In genomic region chr17:59620518-59621259, GRCh38 we compare ENCODE assay signal across 8 cellular contexts. TPM values are rescaled to one million over a fixed set of nuclear protein-coding genes. Genes with fewer than 3 reads are reported as not detected.
DNase-seq lines count a peak whose midpoint lies in the region; ATAC-seq and TF ChIP-seq lines count a peak whose summit lies in the region.

No MANE protein-coding gene starts in this region.

- H3K36me3 ChIP-seq in SJSA1 (peaks cover 48% of the 10 kb centered on the region), cardiac muscle cell (no peaks in the 10 kb centered on the region), vagina (no peaks in the 10 kb centered on the region)

- H3K27me3 Mint-ChIP-seq in CD4-positive, alpha-beta T cell: no peaks in the 10 kb centered on the region

- peaks cover 71% of the 10 kb centered on the region for H3K4me1 Mint-ChIP-seq in CD4-positive, alpha-beta T cell (ENCODE audit: low read depth)

- TF ChIP-seq CTCF in CD4-positive, alpha-beta T cell (IDR thresholded peaks at IDR 0.05): no peak
- no peak for TF ChIP-seq CTCF in cardiac muscle cell (IDR thresholded peaks at IDR 0.05; ENCODE audit: low read depth, low read length)
- TF ChIP-seq CTCF in vagina (IDR thresholded peaks at IDR 0.05): no peak

- peak overlapping the region; percentile 95 for H3K27ac ChIP-seq in CD4-positive, alpha-beta T cell (ENCODE audit: low read depth, low read length)
- peak overlapping the region; percentile 99 for H3K27ac ChIP-seq in SJSA1
- H3K27ac ChIP-seq in cardiac muscle cell: peak overlapping the region; percentile 99
- peak overlapping the region; percentile 98 for H3K27ac ChIP-seq in vagina

- peaks cover 36% of the 10 kb centered on the region for H3K36me3 Mint-ChIP-seq in CD4-positive, alpha-beta T cell (ENCODE audit: low read depth)

- no peaks in the 10 kb centered on the region for H3K9me3 Mint-ChIP-seq in CD4-positive, alpha-beta T cell

- intact Hi-C loops in CD4-positive, alpha-beta T cell (cut with DNase I, micrococcal nuclease): loop anchor here in 1 of 2 experiments (5.0 to 10.0 kb wide), 3 partner anchors 87 to 1106 kb away; partner anchors contain the start of genes MTMR4, PTRH2, TRIM37 and VMP1
- intact Hi-C loops in vagina (cut with DNase I): no loop called here

- POLR2A ChIA-PET in CD4-positive, alpha-beta T cell (lab: Charles Lee): interaction anchor here (0.6 to 3.7 kb wide), 11 partner anchors 8 to 272 kb away, joined by 3 to 40 read pairs (median 5); partner anchors contain the start of genes DHX40, PTRH2, RPS6KB1 and TUBD1

- peaks cover 41% of the 10 kb centered on the region for H3K4me1 ChIP-seq in SJSA1 (replicated peaks)
- peaks cover 34% of the 10 kb centered on the region for H3K4me1 ChIP-seq in cardiac muscle cell (ENCODE audit: low read depth)
- peaks cover 66% of the 10 kb centered on the region for H3K4me1 ChIP-seq in vagina

- H3K4me3 ChIP-seq in SJSA1 (peak overlapping the region; percentile 75), cardiac muscle cell (peak overlapping the region; percentile 89), vagina (peak overlapping the region; percentile 97 to 98)

- H3K27ac Mint-ChIP-seq in CD4-positive, alpha-beta T cell: peak overlapping the region; percentile 98

- H3K4me3 Mint-ChIP-seq in CD4-positive, alpha-beta T cell: peak overlapping the region; percentile 97

- TF ChIP-seq POLR2A in vagina (IDR thresholded peaks at IDR 0.05): no peak

- no peaks in the 10 kb centered on the region for H3K27me3 ChIP-seq in CD4-positive, alpha-beta T cell (ENCODE audit: control insufficient read depth, insufficient read depth, low read length)
- H3K27me3 ChIP-seq in SJSA1 (replicated peaks) (no peaks in the 10 kb centered on the region), cardiac muscle cell (no peaks in the 10 kb centered on the region), vagina (no peaks in the 10 kb centered on the region)

- peak; percentile 5 for ATAC-seq in CD4-positive, alpha-beta T cell (ENCODE audit: poor library complexity)
- no peak for ATAC-seq in GM18868 (IDR thresholded peaks at IDR 0.05; ENCODE audit: unreplicated experiment)

- peak in 9 of 10 experiments; percentile 12 to 42 (median 30) for DNase-seq in CD4-positive, alpha-beta T cell
- DNase-seq in HT1080 (ENCODE audit: low read depth): peak; percentile 13
- peak; percentile 40 to 60 for DNase-seq in SJSA1 (ENCODE audit: low read depth in 1 of 2, low spot score in 2 of 2)
- peak; percentile 38 for DNase-seq in activated naive CD4-positive, alpha-beta T cell treated with anti-CD3 and anti-CD28 coated beads, Interleukin-2, amount 50 U/mL, for 16 hours
- DNase-seq in cardiac muscle cell (ENCODE audit: low read depth in 1 of 2, low spot score in 1 of 2): peak; percentile 44 to 57
- peak; percentile 58 for DNase-seq in pons (ENCODE audit: low spot score)
- DNase-seq in vagina (ENCODE audit: extremely low spot score in 2 of 2): no peak

- H3K9me3 ChIP-seq in CD4-positive, alpha-beta T cell (ENCODE audit: control insufficient read depth, low read length): no peaks in the 10 kb centered on the region
- H3K9me3 ChIP-seq in SJSA1 (replicated peaks) (no peaks in the 10 kb centered on the region), cardiac muscle cell (ENCODE audit: low read depth) (no peaks in the 10 kb centered on the region), vagina (no peaks in the 10 kb centered on the region)

- CTCF ChIA-PET in CD4-positive, alpha-beta T cell (lab: Charles Lee): interaction anchor here (0.7 kb wide), 1 partner anchor 85 kb away, joined by 3 read pairs; no protein-coding TSS in a partner anchor

RNA-seq across cellular contexts. Expression of gene CLTC, which starts 1.0 kb away (rescaled TPM):
- 10 to 100 TPM; 81.5 to 89.9 TPM for total RNA-seq in CD4-positive, alpha-beta T cell
- 89.5 and 101 TPM in 2 replicates for total RNA-seq in HT1080 (2014; rRNA removed; shearing (Covaris generic))
- polyA plus RNA-seq in HT1080 (2015; cell fraction: cytosol; rRNA removed): 81.8 and 87.0 TPM in 2 replicates
- 379 and 397 TPM in 2 replicates for polyA plus RNA-seq in HT1080 (2015; cell fraction: nucleus; rRNA removed)
- total RNA-seq in SJSA1 (2014; rRNA removed; shearing (Covaris generic)): 515 and 555 TPM in 2 replicates
- total RNA-seq in cardiac muscle cell (275 and 286 TPM in 2 replicates), vagina (113 TPM)
- 168 and 172 TPM in 2 replicates for polyA plus RNA-seq in cardiac muscle cell

RNA-seq across cellular contexts. Expression of gene DHX40, which starts 55.3 kb away (rescaled TPM):
- total RNA-seq in CD4-positive, alpha-beta T cell: 10 to 100 TPM; 62.6 to 65.6 TPM
- 21.2 and 24.3 TPM in 2 replicates for total RNA-seq in HT1080 (2014; rRNA removed; shearing (Covaris generic))
- polyA plus RNA-seq in HT1080 (2015; cell fraction: cytosol; rRNA removed): 21.7 and 30.0 TPM in 2 replicates
- polyA plus RNA-seq in HT1080 (2015; cell fraction: nucleus; rRNA removed): 35.8 and 38.3 TPM in 2 replicates
- total RNA-seq in SJSA1 (2014; rRNA removed; shearing (Covaris generic)): 41.9 and 50.9 TPM in 2 replicates
- total RNA-seq in cardiac muscle cell: 53.0 and 62.6 TPM in 2 replicates
- polyA plus RNA-seq in cardiac muscle cell: 30.2 and 35.4 TPM in 2 replicates
- total RNA-seq in vagina: 31.4 TPM

Comparison
In these comparisons a context has a peak if more than half of its experiments do, and no peak if none do; other contexts are left out.
1. DNase-seq: peak in CD4-positive, alpha-beta T cell (9 of 10), HT1080 (single experiment), SJSA1 (2 of 2), activated naive CD4-positive, alpha-beta T cell treated with anti-CD3 and anti-CD28 coated beads, Interleukin-2, amount 50 U/mL, for 16 hours (single experiment), cardiac muscle cell (2 of 2) and pons (single experiment); none in vagina (0 of 2).
2. Peak in every context shown above with its lines, with median percentiles within 50 percentile points of each other: H3K27ac ChIP-seq and H3K4me3 ChIP-seq.